8 cellular contexts compared by ENCODE assay signal in genomic region chr15:45200001-45200798, GRCh38. TPM values are rescaled to one million over a fixed set of nuclear protein-coding genes. Genes with fewer than 3 reads are reported as not detected.
DNase-seq lines count a peak whose midpoint lies in the region; ATAC-seq and TF ChIP-seq lines count a peak whose summit lies in the region.

No MANE protein-coding gene starts in this region.

- H3K36me3 Mint-ChIP-seq in activated naive CD4-positive, alpha-beta T cell treated with anti-CD3 and anti-CD28 coated beads, Interleukin-2, amount 50 U/mL, for 72 hours, result peaks cover 0 to 6% of the 10 kb centered on the region in 2 donors
- no peaks in the 10 kb centered on the region for H3K36me3 Mint-ChIP-seq in type B pancreatic cell

- H3K4me1 Mint-ChIP-seq in type B pancreatic cell (ENCODE audit: unreplicated experiment), result peaks cover 4% of the 10 kb centered on the region

- peak overlapping the region; percentile 86 for H3K9ac ChIP-seq in SK-N-MC (ENCODE audit: insufficient read length)

- peaks cover 14% of the 10 kb centered on the region for H3K27me3 Mint-ChIP-seq in type B pancreatic cell

- H3K9me3 ChIP-seq in SK-N-MC (ENCODE audit: low read depth, low read length) (no peaks in the 10 kb centered on the region), cardiac muscle cell (ENCODE audit: low read depth) (no peaks in the 10 kb centered on the region)

- H3K9me3 Mint-ChIP-seq in activated naive CD4-positive, alpha-beta T cell treated with anti-CD3 and anti-CD28 coated beads, Interleukin-2, amount 50 U/mL, for 72 hours, result no peaks in the 10 kb centered on the region
- H3K9me3 Mint-ChIP-seq in type B pancreatic cell, result no peaks in the 10 kb centered on the region

- TF ChIP-seq CTCF in HFF-Myc (IDR thresholded peaks at IDR 0.05; ENCODE audit: low read depth, low read length, missing control alignments), result no peak
- TF ChIP-seq CTCF in NB4 (IDR thresholded peaks at IDR 0.05; ENCODE audit: low read depth, low read length), result no peak
- no peak for TF ChIP-seq CTCF in cardiac muscle cell (IDR thresholded peaks at IDR 0.05; ENCODE audit: low read depth, low read length)
- TF ChIP-seq CTCF in type B pancreatic cell (conservative IDR thresholded peaks at IDR 0.05), result no peak

- H3K27ac Mint-ChIP-seq in activated naive CD4-positive, alpha-beta T cell treated with anti-CD3 and anti-CD28 coated beads, Interleukin-2, amount 50 U/mL, for 72 hours, result no peak overlapping the region
- no peak overlapping the region for H3K27ac Mint-ChIP-seq in type B pancreatic cell

- H3K36me3 ChIP-seq in SK-N-MC (ENCODE audit: insufficient read depth, low read length), result no peaks in the 10 kb centered on the region
- no peaks in the 10 kb centered on the region for H3K36me3 ChIP-seq in cardiac muscle cell

- H3K27ac ChIP-seq in SK-N-MC (peak overlapping the region; percentile 94), cardiac muscle cell (peak overlapping the region; percentile 97)

- no peaks in the 10 kb centered on the region for H3K27me3 ChIP-seq in cardiac muscle cell

- no peaks in the 10 kb centered on the region for H3K4me1 ChIP-seq in cardiac muscle cell (ENCODE audit: low read depth)

- ATAC-seq in activated naive CD4-positive, alpha-beta T cell treated with anti-CD3 and anti-CD28 coated beads, Interleukin-2, amount 50 U/mL, for 72 hours, result peak; percentile 66 to 72

- DNase-seq in GM04503 (ENCODE audit: low read depth) (peak; percentile 92), HFF-Myc (ENCODE audit: extremely low read depth, low read depth) (peak; percentile 95), NB4 (ENCODE audit: low read depth) (peak; percentile 95), SK-N-MC (ENCODE audit: low read depth, low spot score) (peak; percentile 78), cardiac muscle cell (ENCODE audit: low read depth in 1 of 2, low spot score in 1 of 2) (peak; percentile 92 to 93), pons (ENCODE audit: low spot score) (peak; percentile 99), type B pancreatic cell (ENCODE audit: extremely low spot score, unreplicated experiment) (peak; percentile 95)
- DNase-seq in activated naive CD4-positive, alpha-beta T cell treated with anti-CD3 and anti-CD28 coated beads, Interleukin-2, amount 50 U/mL, for 72 hours (ENCODE audit: low spot score in 2 of 2), result peak; percentile 96 to 97

- H3K4me3 ChIP-seq in HFF-Myc (replicated peaks; ENCODE audit: low read depth, low read length) (peak overlapping the region; percentile 58), NB4 (ENCODE audit: low read depth, low read length) (peak overlapping the region; percentile 85), SK-N-MC (peak overlapping the region; percentile 100), cardiac muscle cell (peak overlapping the region; percentile 44)

- peak; percentile 84 for TF ChIP-seq POLR2A in NB4 (IDR thresholded peaks at IDR 0.05; ENCODE audit: extremely low read depth, insufficient read length)

- no peak overlapping the region for H3K4me3 Mint-ChIP-seq in type B pancreatic cell

RNA-seq across cellular contexts. Expression of gene SHF, which starts 12.4 kb away (rescaled TPM):
- total RNA-seq in activated naive CD4-positive, alpha-beta T cell treated with anti-CD3 and anti-CD28 coated beads, Interleukin-2, amount 50 U/mL, for 72 hours, result 10 to 100 TPM in 1 of 2 donors, 1 to 10 TPM in 1; 8.6 to 22.3 TPM
- total RNA-seq in cardiac muscle cell (20.0 and 20.8 TPM in 2 replicates), type B pancreatic cell (ENCODE audit: low replicate concordance) (10.9 and 29.0 TPM in 2 replicates)
- polyA plus RNA-seq in cardiac muscle cell, result 24.9 and 26.9 TPM in 2 replicates

RNA-seq across cellular contexts. Expression of gene SLC28A2, which starts 51.8 kb away (rescaled TPM):
- not detected for total RNA-seq in activated naive CD4-positive, alpha-beta T cell treated with anti-CD3 and anti-CD28 coated beads, Interleukin-2, amount 50 U/mL, for 72 hours
- total RNA-seq in cardiac muscle cell, result not detected in 2 replicates
- polyA plus RNA-seq in cardiac muscle cell, result 0.10 and 0.31 TPM in 2 replicates
- 0.14 and 2.4 TPM in 2 replicates for total RNA-seq in type B pancreatic cell (ENCODE audit: low replicate concordance)

Comparison
In these comparisons a context has a peak if more than half of its experiments do, and no peak if none do; other contexts are left out.
1. Peak in every context shown above with its lines: DNase-seq, ATAC-seq, H3K4me3 ChIP-seq and H3K27ac ChIP-seq.
2. H3K4me3 ChIP-seq: peak in every context shown above with its lines; median percentile 100 in SK-N-MC; 85 in NB4; 58 in HFF-Myc; 44 in cardiac muscle cell.